ENCODE assay signal across 1 cellular context in the genomic region with DNA sequence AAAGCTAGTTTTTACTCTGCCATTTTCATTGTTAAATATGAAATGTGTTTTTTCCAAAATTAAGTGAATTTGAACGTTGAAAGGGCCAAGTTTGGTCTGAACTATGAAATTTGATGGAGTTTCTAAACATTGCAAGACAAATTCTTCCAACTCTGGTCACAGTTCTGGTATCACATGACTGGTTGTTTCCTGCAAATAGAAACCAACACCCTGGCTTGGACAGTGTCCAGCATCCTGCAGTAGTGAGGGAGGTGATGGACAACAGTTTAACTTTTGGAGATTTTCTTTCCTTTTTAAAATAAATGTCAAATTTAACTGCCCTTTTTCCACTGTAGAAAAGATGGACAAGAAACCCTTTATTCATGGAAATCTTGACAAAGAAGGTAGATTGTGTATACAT.
TF ChIP-seq lines count a peak whose summit lies in the region.

No MANE protein-coding gene starts in this region.

TF ChIP-seq in K562, 482 proteins besides CTCF, POLR2A, EP300 and RAD21 (continued from another document):
- TF ChIP-seq GABPA (tag; conservative IDR thresholded peaks at IDR 0.05; ENCODE audit: low read depth) (no peak), ZC3H8 (IDR thresholded peaks at IDR 0.05) (no peak)
